16 cellular contexts compared by ENCODE assay signal in the genomic region with DNA sequence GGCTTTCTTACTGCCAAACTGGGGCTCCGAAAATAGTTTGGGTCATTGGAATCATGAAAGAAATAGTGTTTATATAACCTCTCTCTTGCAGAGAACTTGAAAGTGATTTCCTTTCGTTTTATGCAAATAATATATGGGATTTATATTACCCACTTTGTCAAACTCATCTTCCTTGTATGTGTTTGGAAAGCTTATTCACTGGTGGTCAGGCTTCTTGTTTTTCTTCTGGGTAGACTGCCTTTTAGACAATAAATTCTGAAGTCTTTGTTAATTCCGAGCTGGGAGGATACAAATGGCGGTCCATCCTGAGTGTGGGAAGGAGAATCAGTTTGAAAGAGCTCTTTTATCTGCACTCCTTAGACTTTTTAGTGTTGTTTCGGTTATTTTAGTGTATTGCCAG.
A peak's percentile ranks its signal among the peaks of the same experiment; 100 is the strongest.
DNase-seq lines count a peak whose midpoint lies in the region; ATAC-seq and TF ChIP-seq lines count a peak whose summit lies in the region.
"Had no signal": no experiment of that assay in that cellular context is flagged by ENCODE, and none has a peak within 500 bp of the region (broad histone marks: within the 10 kb centered on the region; RNA-seq: fewer than 3 reads in every experiment).

No MANE protein-coding gene starts in this region.

- peak overlapping the region; percentile 46 for H3K4me2 ChIP-seq in DOHH2 (ENCODE audit: low read length)

- peaks cover 6% of the 10 kb centered on the region; the same call in 1 of the 2 replicates for H3K36me3 ChIP-seq in DOHH2 (ENCODE audit: control insufficient read depth, low read length)
- H3K36me3 ChIP-seq in psoas muscle (ENCODE audit: insufficient read depth in 1 of 2, low read depth in 1 of 2): no peaks in the 10 kb centered on the region
- H3K36me3 ChIP-seq: HAP-1, right lobe of liver had no signal

- H3F3A ChIP-seq in DOHH2 (ENCODE audit: control insufficient read depth, insufficient read depth): no peaks in the 10 kb centered on the region

- H3K27me3 ChIP-seq in DOHH2 (ENCODE audit: control insufficient read depth, low read length) (no peaks in the 10 kb centered on the region), psoas muscle (ENCODE audit: insufficient read depth in 3 of 3, low read length in 2 of 3) (no peaks in the 10 kb centered on the region)
- H3K27me3 ChIP-seq: right lobe of liver had no signal

- intact Hi-C loops in activated T-helper 1 cell treated with anti-CD3 and anti-CD28 coated beads, Interleukin-12 subunit alpha, Interleukin-12 subunit beta, Interleukin-2, Interleukin-4 antibody, amounts not matched to agents 30 ng/mL and 10 ng/mL and 1 ng/mL, durations not matched to agents 14 hours and 24 hours and 36 hours (cut with micrococcal nuclease): loop anchor here (1.0 kb wide), 2 partner anchors 23 to 45 kb away; no protein-coding TSS in a partner anchor
- intact Hi-C loops in psoas muscle (cut with DNase I): loop anchor here in 1 of 2 donors (5.0 kb wide), 1 partner anchor 244 kb away; no protein-coding TSS in a partner anchor

- H3K36me3 Mint-ChIP-seq in activated T-helper 1 cell treated with anti-CD3 and anti-CD28 coated beads, Interleukin-12 subunit alpha, Interleukin-12 subunit beta, Interleukin-2, Interleukin-4 antibody, amounts not matched to agents 30 ng/mL and 10 ng/mL and 1 ng/mL, durations not matched to agents 14 hours and 24 hours and 36 hours (ENCODE audit: low read depth): peaks cover 26% of the 10 kb centered on the region

- H3K9me3 ChIP-seq in DOHH2 (ENCODE audit: control insufficient read depth, insufficient read depth, low read length) (no peaks in the 10 kb centered on the region), psoas muscle (no peaks in the 10 kb centered on the region)
- H3K9me3 ChIP-seq: HAP-1, right lobe of liver had no signal

- no peak for TF ChIP-seq CTCF in DOHH2 (IDR thresholded peaks at IDR 0.05; ENCODE audit: low read depth, low read length, poor library complexity, severe bottlenecking)
- no peak for TF ChIP-seq CTCF in psoas muscle (IDR thresholded peaks at IDR 0.05)

- no peaks in the 10 kb centered on the region for H3K27me3 Mint-ChIP-seq in activated T-helper 1 cell treated with anti-CD3 and anti-CD28 coated beads, Interleukin-12 subunit alpha, Interleukin-12 subunit beta, Interleukin-2, Interleukin-4 antibody, amounts not matched to agents 30 ng/mL and 10 ng/mL and 1 ng/mL, durations not matched to agents 14 hours and 24 hours and 36 hours (ENCODE audit: insufficient read depth)
- no peaks in the 10 kb centered on the region for H3K27me3 Mint-ChIP-seq in stimulated activated naive CD8-positive, alpha-beta T cell treated with anti-CD3 and anti-CD28 coated beads, Interleukin-15, amount 100 ng/mL, for 72 hours
- H3K27me3 Mint-ChIP-seq: activated CD8-positive, alpha-beta T cell treated with anti-CD3 and anti-CD28 coated beads for 36 hours; activated T-cell treated with anti-CD3 and anti-CD28 coated beads, Interleukin-2, amount 50 U/mL, for 24 hours had no signal

- peaks cover 41% of the 10 kb centered on the region for H3K79me2 ChIP-seq in DOHH2 (ENCODE audit: control insufficient read depth, low read length)

- no peaks in the 10 kb centered on the region for H3K9me3 Mint-ChIP-seq in activated T-helper 1 cell treated with anti-CD3 and anti-CD28 coated beads, Interleukin-12 subunit alpha, Interleukin-12 subunit beta, Interleukin-2, Interleukin-4 antibody, amounts not matched to agents 30 ng/mL and 10 ng/mL and 1 ng/mL, durations not matched to agents 14 hours and 24 hours and 36 hours
- H3K9me3 Mint-ChIP-seq in stimulated activated naive CD8-positive, alpha-beta T cell treated with anti-CD3 and anti-CD28 coated beads, Interleukin-15, amount 100 ng/mL, for 72 hours: no peaks in the 10 kb centered on the region
- H3K9me3 Mint-ChIP-seq: activated CD8-positive, alpha-beta T cell treated with anti-CD3 and anti-CD28 coated beads for 36 hours; activated T-cell treated with anti-CD3 and anti-CD28 coated beads, Interleukin-2, amount 50 U/mL, for 24 hours had no signal

- peaks cover 42% of the 10 kb centered on the region for H3K4me1 ChIP-seq in DOHH2 (ENCODE audit: control insufficient read depth, low read length)
- peaks cover 71% of the 10 kb centered on the region for H3K4me1 ChIP-seq in psoas muscle
- H3K4me1 ChIP-seq: right lobe of liver had no signal

- H4K20me1 ChIP-seq in DOHH2 (ENCODE audit: control insufficient read depth, insufficient read depth, low read depth, low read length): no peaks in the 10 kb centered on the region

- H3K9me2 ChIP-seq in DOHH2 (replicated peaks; ENCODE audit: control insufficient read depth, low read length): no peaks in the 10 kb centered on the region

- WGBS in psoas muscle, 3 donors: 80 to 90% (median 84%) methylated on average over 5 of the region's 5 CpGs

- H3K4me1 Mint-ChIP-seq in activated T-helper 1 cell treated with anti-CD3 and anti-CD28 coated beads, Interleukin-12 subunit alpha, Interleukin-12 subunit beta, Interleukin-2, Interleukin-4 antibody, amounts not matched to agents 30 ng/mL and 10 ng/mL and 1 ng/mL, durations not matched to agents 14 hours and 24 hours and 36 hours (ENCODE audit: low read depth): peaks cover 64% of the 10 kb centered on the region
- peaks cover 82% of the 10 kb centered on the region for H3K4me1 Mint-ChIP-seq in stimulated activated naive CD8-positive, alpha-beta T cell treated with anti-CD3 and anti-CD28 coated beads, Interleukin-15, amount 100 ng/mL, for 72 hours

- peak overlapping the region; percentile 18 for H3K4me3 ChIP-seq in DOHH2 (ENCODE audit: low read length)
- H3K4me3 ChIP-seq in psoas muscle: no peak overlapping the region
- H3K4me3 ChIP-seq: HAP-1, right lobe of liver had no signal

- no peak for ATAC-seq in psoas muscle
- ATAC-seq in stimulated activated naive CD8-positive, alpha-beta T cell treated with anti-CD3 and anti-CD28 coated beads, Interleukin-15, amount 100 ng/mL, for 72 hours: no peak

- H3K27ac Mint-ChIP-seq in activated T-helper 1 cell treated with anti-CD3 and anti-CD28 coated beads, Interleukin-12 subunit alpha, Interleukin-12 subunit beta, Interleukin-2, Interleukin-4 antibody, amounts not matched to agents 30 ng/mL and 10 ng/mL and 1 ng/mL, durations not matched to agents 14 hours and 24 hours and 36 hours: peak overlapping the region; percentile 33
- H3K27ac Mint-ChIP-seq in stimulated activated naive CD8-positive, alpha-beta T cell treated with anti-CD3 and anti-CD28 coated beads, Interleukin-15, amount 100 ng/mL, for 72 hours: no peak overlapping the region
- H3K27ac Mint-ChIP-seq: activated CD8-positive, alpha-beta T cell treated with anti-CD3 and anti-CD28 coated beads for 36 hours had no signal

- peak overlapping the region; percentile 27 for H3K4me3 Mint-ChIP-seq in activated T-helper 1 cell treated with anti-CD3 and anti-CD28 coated beads, Interleukin-12 subunit alpha, Interleukin-12 subunit beta, Interleukin-2, Interleukin-4 antibody, amounts not matched to agents 30 ng/mL and 10 ng/mL and 1 ng/mL, durations not matched to agents 14 hours and 24 hours and 36 hours
- H3K4me3 Mint-ChIP-seq in stimulated activated naive CD8-positive, alpha-beta T cell treated with anti-CD3 and anti-CD28 coated beads, Interleukin-15, amount 100 ng/mL, for 72 hours: no peak overlapping the region
- H3K4me3 Mint-ChIP-seq: activated CD8-positive, alpha-beta T cell treated with anti-CD3 and anti-CD28 coated beads for 36 hours; activated T-cell treated with anti-CD3 and anti-CD28 coated beads, Interleukin-2, amount 50 U/mL, for 24 hours had no signal

- no peak overlapping the region for H3K27ac ChIP-seq in DOHH2 (ENCODE audit: low read depth, low read length)
- H3K27ac ChIP-seq in psoas muscle: peak overlapping the region; percentile 14
- H3K27ac ChIP-seq: right lobe of liver, VCaP had no signal

- DNase-seq in activated T-helper 1 cell treated with anti-CD3 and anti-CD28 coated beads, Interleukin-12 subunit alpha, Interleukin-12 subunit beta, Interleukin-2, Interleukin-4 antibody, amounts not matched to agents 30 ng/mL and 10 ng/mL and 1 ng/mL, durations not matched to agents 14 hours and 24 hours and 36 hours (ENCODE audit: low spot score): no peak
- DNase-seq in kidney glomerular epithelial cell (lab: John Stamatoyannopoulos, UW) (peak; percentile 31), psoas muscle (no peak), hypothalamus (lab: John Stamatoyannopoulos, UW) (no peak)
- DNase-seq in stimulated activated CD4-positive, alpha-beta T cell treated with anti-CD3 and anti-CD28 coated beads, Interleukin-15, amount 100 ng/mL, for 24 hours: no peak
- no peak for DNase-seq in stimulated activated naive CD8-positive, alpha-beta T cell treated with anti-CD3 and anti-CD28 coated beads, Interleukin-15, amount 100 ng/mL, for 72 hours
- DNase-seq: activated CD8-positive, alpha-beta T cell treated with anti-CD3 and anti-CD28 coated beads for 36 hours; activated T-cell treated with anti-CD3 and anti-CD28 coated beads, Interleukin-2, amount 50 U/mL, for 24 hours; effector CD4-positive, alpha-beta T cell; NCI-H1048; NCI-H2081; NCI-H510A treated with DMSO at 0.1 percent for 48 hours; right lobe of liver had no signal
